In genomic region chr11:118531597-118532084, GRCh38 we compare ENCODE assay signal across 8 cellular contexts. TPM values are rescaled to one million over a fixed set of nuclear protein-coding genes. Genes with fewer than 3 reads are reported as not detected.
DNase-seq lines count a peak whose midpoint lies in the region; ATAC-seq, FAIRE-seq and TF ChIP-seq lines count a peak whose summit lies in the region.

No MANE protein-coding gene starts in this region.

- no peak for FAIRE-seq in urothelium cell line (lab: Jason Lieb, UNC)

- no peaks in the 10 kb centered on the region for H4K20me1 ChIP-seq in mammary epithelial cell (ENCODE audit: insufficient read depth, low read length)

- 18% methylated on average over 9 of the region's 12 CpGs for WGBS in mammary epithelial cell (ENCODE audit: low coverage, missing lambda C conversion rate)

- H3K4me1 Mint-ChIP-seq in activated naive CD4-positive, alpha-beta T cell treated with anti-CD3 and anti-CD28 coated beads, Interleukin-2, amount 10 ng/mL, durations not matched to agents 7 days and 5 days, result peaks cover 27% of the 10 kb centered on the region
- peaks cover 24% of the 10 kb centered on the region for H3K4me1 Mint-ChIP-seq in memory B cell

- H3K4me3 Mint-ChIP-seq in activated naive CD4-positive, alpha-beta T cell treated with anti-CD3 and anti-CD28 coated beads, Interleukin-2, amount 10 ng/mL, durations not matched to agents 7 days and 5 days, result peak overlapping the region; percentile 92
- H3K4me3 Mint-ChIP-seq in memory B cell, result peak overlapping the region; percentile 87

- no peak for TF ChIP-seq CTCF in mammary epithelial cell (conservative IDR thresholded peaks at IDR 0.05 in 1 of 2, IDR thresholded peaks at IDR 0.05 in 1 of 2; ENCODE audit: extremely low read depth in 1 of 2, insufficient read depth in 1 of 2, low read depth in 1 of 2, low read length in 2 of 2)

- no peak overlapping the region for H3K27ac ChIP-seq in mammary epithelial cell (ENCODE audit: insufficient read depth, low read depth, low read length)

- H3K79me2 ChIP-seq in mammary epithelial cell (ENCODE audit: insufficient read depth, low read length), result no peaks in the 10 kb centered on the region

- H3K4me3 ChIP-seq in mammary epithelial cell (replicated peaks in 1 of 3; ENCODE audit: insufficient read depth in 1 of 3, low read depth in 2 of 3, low read length in 3 of 3), result peak overlapping the region; percentile 58 to 75 (median 70)

- H2AFZ ChIP-seq in mammary epithelial cell (ENCODE audit: low read depth, low read length), result peak overlapping the region; percentile 95

- DNase-seq in activated naive CD4-positive, alpha-beta T cell treated with anti-CD3 and anti-CD28 coated beads, Interleukin-2, amount 10 ng/mL, durations not matched to agents 7 days and 5 days, result no peak
- no peak for DNase-seq in activated naive CD4-positive, alpha-beta T cell (lab: John Stamatoyannopoulos, UW)
- DNase-seq in mammary epithelial cell (no peak), memory B cell (ENCODE audit: low spot score in 2 of 2) (no peak), urothelium cell line (ENCODE audit: low spot score) (peak; percentile 17), NCI-H1436 (lab: John Stamatoyannopoulos, UW) (no peak), inferior parietal cortex (ENCODE audit: extremely low spot score) (no peak)

- no TSS peak for BruUV-seq in mammary epithelial cell (replicated peaks; lab: Mats Ljungman, UMichigan)

- peak overlapping the region; percentile 98 for H3K4me2 ChIP-seq in mammary epithelial cell (ENCODE audit: insufficient read depth, low read depth, low read length)

- peaks cover 8% of the 10 kb centered on the region for H3K36me3 Mint-ChIP-seq in activated naive CD4-positive, alpha-beta T cell treated with anti-CD3 and anti-CD28 coated beads, Interleukin-2, amount 10 ng/mL, durations not matched to agents 7 days and 5 days
- H3K36me3 Mint-ChIP-seq in memory B cell, result no peaks in the 10 kb centered on the region

- H3K9me3 Mint-ChIP-seq in activated naive CD4-positive, alpha-beta T cell treated with anti-CD3 and anti-CD28 coated beads, Interleukin-2, amount 10 ng/mL, durations not matched to agents 7 days and 5 days, result no peaks in the 10 kb centered on the region
- H3K9me3 Mint-ChIP-seq in memory B cell, result no peaks in the 10 kb centered on the region

- H3K4me1 ChIP-seq in mammary epithelial cell (ENCODE audit: insufficient read depth, low read length), result peaks cover 14% of the 10 kb centered on the region

- intact Hi-C loops in mammary epithelial cell (cut with micrococcal nuclease), result loop anchor here (1.0 kb wide), 1 partner anchor 35 kb away; no protein-coding TSS in a partner anchor

- in situ Hi-C loops in mammary epithelial cell (cut with MboI; ENCODE audit: low sequenced_read_pairs in 2 of 2), result no loop called here

- ATAC-seq in memory B cell (ENCODE audit: low read depth) (peak; percentile 12), HG03108 (IDR thresholded peaks at IDR 0.05; ENCODE audit: unreplicated experiment) (no peak)

- dilution Hi-C loops in mammary epithelial cell (cut with HindIII; ENCODE audit: low sequenced_read_pairs), result no loop called here

- peak overlapping the region; percentile 87 for H3K27ac Mint-ChIP-seq in activated naive CD4-positive, alpha-beta T cell treated with anti-CD3 and anti-CD28 coated beads, Interleukin-2, amount 10 ng/mL, durations not matched to agents 7 days and 5 days
- peak overlapping the region; percentile 33 for H3K27ac Mint-ChIP-seq in memory B cell

- no peak overlapping the region for H3K9ac ChIP-seq in mammary epithelial cell (ENCODE audit: insufficient read depth, low read length)

- no peaks in the 10 kb centered on the region for H3K27me3 ChIP-seq in mammary epithelial cell (ENCODE audit: insufficient read depth, low read length)

- H3K27me3 Mint-ChIP-seq in activated naive CD4-positive, alpha-beta T cell treated with anti-CD3 and anti-CD28 coated beads, Interleukin-2, amount 10 ng/mL, durations not matched to agents 7 days and 5 days, result no peaks in the 10 kb centered on the region
- no peaks in the 10 kb centered on the region for H3K27me3 Mint-ChIP-seq in memory B cell

- CTCF ChIA-PET in activated naive CD4-positive, alpha-beta T cell treated with anti-CD3 and anti-CD28 coated beads, Interleukin-2, amount 10 ng/mL, durations not matched to agents 7 days and 5 days (lab: Charles Lee), result no interaction called here
- CTCF ChIA-PET in mammary epithelial cell (lab: Charles Lee; ENCODE audit: low non-redundant PET), result no interaction called here

- no peaks in the 10 kb centered on the region for H3K9me3 ChIP-seq in mammary epithelial cell (replicated peaks; ENCODE audit: insufficient read depth, low read length)

- no peaks in the 10 kb centered on the region for H3K36me3 ChIP-seq in mammary epithelial cell (ENCODE audit: insufficient read depth, low read length)

RNA-seq across cellular contexts. Expression of gene TMEM25, which starts 0.6 kb away (rescaled TPM):
- 10 to 100 TPM; 17.2 to 46.8 TPM for total RNA-seq in mammary epithelial cell
- polyA plus RNA-seq in mammary epithelial cell, result 16.9 TPM
- polyA minus RNA-seq in mammary epithelial cell, result 14.8 TPM

RNA-seq across cellular contexts. Expression of gene TTC36, which starts 4.4 kb away (rescaled TPM):
- total RNA-seq in mammary epithelial cell, result 1 to 10 TPM in 1 of 2 donors, under 1 TPM in 1; 0.85 to 2.3 TPM
- polyA plus RNA-seq in mammary epithelial cell, result not detected
- not detected for polyA minus RNA-seq in mammary epithelial cell

RNA-seq across cellular contexts. Expression of gene IFT46, which starts 34.1 kb away (rescaled TPM):
- 10 to 100 TPM; 21.6 to 24.3 TPM for total RNA-seq in mammary epithelial cell
- polyA plus RNA-seq in mammary epithelial cell, result 27.1 TPM
- polyA minus RNA-seq in mammary epithelial cell, result 35.2 TPM

RNA-seq across cellular contexts. Expression of gene ARCN1, which starts 40.6 kb away (rescaled TPM):
- total RNA-seq in mammary epithelial cell, result 100 to 1,000 TPM; 115 to 155 TPM
- polyA plus RNA-seq in mammary epithelial cell, result 181 TPM
- polyA minus RNA-seq in mammary epithelial cell, result 114 TPM
